In the genomic region with DNA sequence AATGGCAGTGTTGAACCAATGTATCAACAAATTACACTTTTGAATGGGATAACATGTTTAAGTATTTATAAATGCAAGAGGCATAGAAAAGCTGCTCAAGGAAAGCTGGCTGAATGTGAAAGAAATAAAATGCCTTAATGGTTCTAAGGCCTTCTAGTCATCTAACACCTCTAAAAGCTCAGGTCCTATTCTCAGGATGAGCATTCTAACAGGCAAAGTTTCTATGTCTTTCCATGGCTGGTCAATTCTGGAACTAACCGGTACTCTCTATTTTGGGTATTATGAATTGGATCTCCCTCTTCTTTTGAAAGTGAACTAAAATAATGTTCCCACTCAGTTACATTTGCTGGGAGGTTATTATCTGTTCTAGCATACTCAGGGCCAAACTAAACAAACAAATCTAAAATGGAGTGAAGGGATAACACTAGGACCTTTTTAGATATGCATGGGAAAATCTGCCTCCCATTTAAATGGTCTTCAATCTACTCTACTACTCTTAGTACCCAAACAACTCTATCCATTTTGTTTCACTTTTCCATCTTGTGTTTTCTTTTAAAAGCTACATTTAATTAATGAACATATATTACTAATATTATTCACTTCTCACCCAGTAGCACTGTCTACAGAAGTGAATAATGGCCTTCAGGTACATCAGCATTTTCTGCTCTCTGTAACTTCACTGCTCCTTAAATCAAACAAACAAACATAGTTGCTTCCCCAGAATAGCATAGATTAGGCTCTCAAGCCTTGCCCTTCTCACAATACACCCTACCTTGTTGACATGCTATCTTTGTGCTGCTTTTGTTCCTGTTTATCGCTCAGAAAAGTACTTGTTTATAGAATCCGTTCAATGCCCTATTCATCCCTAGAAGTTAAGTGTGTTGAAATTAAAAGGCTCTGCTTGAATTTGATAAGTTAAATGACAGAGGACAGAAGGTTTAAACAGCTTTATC, we compare ENCODE assay signal across 1 cellular context.
TF ChIP-seq lines count a peak whose summit lies in the region.

No MANE protein-coding gene starts in this region.

TF ChIP-seq in GM23338, 12 proteins besides CTCF, POLR2A, EP300 and RAD21 (continued from another document):
- TF ChIP-seq, protein P1, sequence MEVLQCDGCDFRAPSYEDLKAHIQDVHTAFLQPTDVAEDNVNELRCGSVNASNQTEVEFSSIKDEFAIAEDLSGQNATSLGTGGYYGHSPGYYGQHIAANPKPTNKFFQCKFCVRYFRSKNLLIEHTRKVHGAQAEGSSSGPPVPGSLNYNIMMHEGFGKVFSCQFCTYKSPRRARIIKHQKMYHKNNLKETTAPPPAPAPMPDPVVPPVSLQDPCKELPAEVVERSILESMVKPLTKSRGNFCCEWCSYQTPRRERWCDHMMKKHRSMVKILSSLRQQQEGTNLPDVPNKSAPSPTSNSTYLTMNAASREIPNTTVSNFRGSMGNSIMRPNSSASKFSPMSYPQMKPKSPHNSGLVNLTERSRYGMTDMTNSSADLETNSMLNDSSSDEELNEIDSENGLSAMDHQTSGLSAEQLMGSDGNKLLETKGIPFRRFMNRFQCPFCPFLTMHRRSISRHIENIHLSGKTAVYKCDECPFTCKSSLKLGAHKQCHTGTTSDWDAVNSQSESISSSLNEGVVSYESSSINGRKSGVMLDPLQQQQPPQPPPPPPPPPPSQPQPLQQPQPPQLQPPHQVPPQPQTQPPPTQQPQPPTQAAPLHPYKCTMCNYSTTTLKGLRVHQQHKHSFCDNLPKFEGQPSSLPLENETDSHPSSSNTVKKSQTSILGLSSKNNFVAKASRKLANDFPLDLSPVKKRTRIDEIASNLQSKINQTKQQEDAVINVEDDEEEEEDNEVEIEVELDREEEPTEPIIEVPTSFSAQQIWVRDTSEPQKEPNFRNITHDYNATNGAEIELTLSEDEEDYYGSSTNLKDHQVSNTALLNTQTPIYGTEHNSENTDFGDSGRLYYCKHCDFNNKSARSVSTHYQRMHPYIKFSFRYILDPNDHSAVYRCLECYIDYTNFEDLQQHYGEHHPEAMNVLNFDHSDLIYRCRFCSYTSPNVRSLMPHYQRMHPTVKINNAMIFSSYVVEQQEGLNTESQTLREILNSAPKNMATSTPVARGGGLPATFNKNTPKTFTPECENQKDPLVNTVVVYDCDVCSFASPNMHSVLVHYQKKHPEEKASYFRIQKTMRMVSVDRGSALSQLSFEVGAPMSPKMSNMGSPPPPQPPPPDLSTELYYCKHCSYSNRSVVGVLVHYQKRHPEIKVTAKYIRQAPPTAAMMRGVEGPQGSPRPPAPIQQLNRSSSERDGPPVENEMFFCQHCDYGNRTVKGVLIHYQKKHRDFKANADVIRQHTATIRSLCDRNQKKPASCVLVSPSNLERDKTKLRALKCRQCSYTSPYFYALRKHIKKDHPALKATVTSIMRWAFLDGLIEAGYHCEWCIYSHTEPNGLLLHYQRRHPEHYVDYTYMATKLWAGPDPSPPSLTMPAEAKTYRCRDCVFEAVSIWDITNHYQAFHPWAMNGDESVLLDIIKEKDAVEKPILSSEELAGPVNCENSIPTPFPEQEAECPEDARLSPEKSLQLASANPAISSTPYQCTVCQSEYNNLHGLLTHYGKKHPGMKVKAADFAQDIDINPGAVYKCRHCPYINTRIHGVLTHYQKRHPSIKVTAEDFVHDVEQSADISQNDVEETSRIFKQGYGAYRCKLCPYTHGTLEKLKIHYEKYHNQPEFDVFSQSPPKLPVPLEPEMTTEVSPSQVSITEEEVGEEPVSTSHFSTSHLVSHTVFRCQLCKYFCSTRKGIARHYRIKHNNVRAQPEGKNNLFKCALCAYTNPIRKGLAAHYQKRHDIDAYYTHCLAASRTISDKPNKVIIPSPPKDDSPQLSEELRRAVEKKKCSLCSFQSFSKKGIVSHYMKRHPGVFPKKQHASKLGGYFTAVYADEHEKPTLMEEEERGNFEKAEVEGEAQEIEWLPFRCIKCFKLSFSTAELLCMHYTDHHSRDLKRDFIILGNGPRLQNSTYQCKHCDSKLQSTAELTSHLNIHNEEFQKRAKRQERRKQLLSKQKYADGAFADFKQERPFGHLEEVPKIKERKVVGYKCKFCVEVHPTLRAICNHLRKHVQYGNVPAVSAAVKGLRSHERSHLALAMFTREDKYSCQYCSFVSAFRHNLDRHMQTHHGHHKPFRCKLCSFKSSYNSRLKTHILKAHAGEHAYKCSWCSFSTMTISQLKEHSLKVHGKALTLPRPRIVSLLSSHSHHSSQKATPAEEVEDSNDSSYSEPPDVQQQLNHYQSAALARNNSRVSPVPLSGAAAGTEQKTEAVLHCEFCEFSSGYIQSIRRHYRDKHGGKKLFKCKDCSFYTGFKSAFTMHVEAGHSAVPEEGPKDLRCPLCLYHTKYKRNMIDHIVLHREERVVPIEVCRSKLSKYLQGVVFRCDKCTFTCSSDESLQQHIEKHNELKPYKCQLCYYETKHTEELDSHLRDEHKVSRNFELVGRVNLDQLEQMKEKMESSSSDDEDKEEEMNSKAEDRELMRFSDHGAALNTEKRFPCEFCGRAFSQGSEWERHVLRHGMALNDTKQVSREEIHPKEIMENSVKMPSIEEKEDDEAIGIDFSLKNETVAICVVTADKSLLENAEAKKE (CRISPR knock-in tag; IDR thresholded peaks at IDR 0.05) = no peak
- TF ChIP-seq STAT1 (IDR thresholded peaks at IDR 0.05; ENCODE audit: unreplicated experiment) (no peak), ETS1 (IDR thresholded peaks at IDR 0.05) (no peak), ZNF331 (CRISPR knock-in tag; IDR thresholded peaks at IDR 0.05; ENCODE audit: low read depth) (no peak)
